6 cellular contexts compared by ENCODE assay signal in genomic region chr10:49922041-49922440, GRCh38. TPM values are rescaled to one million over a fixed set of nuclear protein-coding genes. Genes with fewer than 3 reads are reported as not detected.
A peak's percentile ranks its signal among the peaks of the same experiment; 100 is the strongest.
DNase-seq lines count a peak whose midpoint lies in the region; ATAC-seq and TF ChIP-seq lines count a peak whose summit lies in the region.
"Not testable (repeated sequence)": the region's sequence is repeated elsewhere in the genome, so short reads cannot be mapped to it uniquely, and the experiment has no call there.

No MANE protein-coding gene starts in this region.

- not testable (repeated sequence) for H2AK5ac ChIP-seq in mesendoderm (ENCODE audit: low read length)

- WGBS in HUES64, result 7% methylated on average over 2 of the region's 4 CpGs
- WGBS in endodermal cell (ENCODE audit: insufficient coverage in 1 of 2, insufficient read length in 1 of 2), 2 experiments, result 79% methylated on average over 4 of the region's 4 CpGs; no CpG with 5 or more reads in 1 of the 2 experiments
- no CpG with 5 or more reads among the region's 4 CpGs for WGBS in mesendoderm (ENCODE audit: extremely low coverage, insufficient coverage, low lambda C conversion rate)

- H3K9ac ChIP-seq in HUES64 (ENCODE audit: low read depth, low read length); endodermal cell (ENCODE audit: extremely low read depth, low read length, poor library complexity, severe bottlenecking); mesendoderm (ENCODE audit: low read length): not testable (repeated sequence)

- H3F3A ChIP-seq in GM23338 (replicated peaks; ENCODE audit: low read depth), result not testable (repeated sequence)

- H3K27me3 Mint-ChIP-seq in GM23338 (ENCODE audit: insufficient read depth, low read depth, poor library complexity); WTC11 (ENCODE audit: low read depth); endodermal cell (ENCODE audit: insufficient read depth): not testable (repeated sequence)

- not testable (repeated sequence) for H3K36me3 Mint-ChIP-seq in GM23338 (ENCODE audit: low read depth); WTC11
- H3K36me3 Mint-ChIP-seq in endodermal cell (ENCODE audit: low read depth), result peaks cover 14% of the 10 kb centered on the region

- H3K4me2 ChIP-seq in GM23338, result peak overlapping the region; percentile 11; the same call in 1 of the 2 replicates
- H3K4me2 ChIP-seq in mesendoderm (ENCODE audit: low read length), result not testable (repeated sequence)

- ATAC-seq in GM23338 (peak; percentile 73), WTC11 (peak; percentile 85)

- not testable (repeated sequence) for H4K8ac ChIP-seq in mesendoderm (ENCODE audit: low read depth, low read length)

- not testable (repeated sequence) for H3K56ac ChIP-seq in mesendoderm (ENCODE audit: low read length)

- H2BK120ac ChIP-seq in mesendoderm (ENCODE audit: low read depth, low read length), result not testable (repeated sequence)

- H3K27ac ChIP-seq in GM23338 (ENCODE audit: low read depth) (peak overlapping the region; percentile 80), HUES64 (ENCODE audit: low read depth, low read length) (peak overlapping the region; percentile 37; the same call in 1 of the 2 replicates)
- H3K27ac ChIP-seq in endodermal cell (ENCODE audit: low read depth, low read length); mesendoderm (ENCODE audit: low read depth, low read length): not testable (repeated sequence)

- H3K79me2 ChIP-seq in GM23338 (replicated peaks; ENCODE audit: insufficient read depth); mesendoderm (ENCODE audit: control insufficient read depth, insufficient read depth, low read length): not testable (repeated sequence)

- H3K9me3 Mint-ChIP-seq in GM23338, WTC11, endodermal cell: not testable (repeated sequence)

- CTCF ChIA-PET in WTC11 (lab: Charles Lee), result not testable (repeated sequence)

- peaks cover 17% of the 10 kb centered on the region for H3K4me1 Mint-ChIP-seq in GM23338
- peaks cover 25% of the 10 kb centered on the region for H3K4me1 Mint-ChIP-seq in WTC11
- peaks cover 10% of the 10 kb centered on the region for H3K4me1 Mint-ChIP-seq in endodermal cell

- H2BK5ac ChIP-seq in mesendoderm (ENCODE audit: low read length), result not testable (repeated sequence)

- DNase-seq in GM23338 (ENCODE audit: low spot score), result peak; percentile 54
- not testable (repeated sequence) for DNase-seq in WTC11 (ENCODE audit: low spot score)
- peak; percentile 49 for DNase-seq in endodermal cell
- peak; percentile 5 for DNase-seq in iPS-NIHi11 (ENCODE audit: low spot score)
- peak; percentile 22 for DNase-seq in mesendoderm

- H3K23ac ChIP-seq in mesendoderm (ENCODE audit: low read length), result not testable (repeated sequence)

- not testable (repeated sequence) for H3K4me3 Mint-ChIP-seq in GM23338, endodermal cell
- H3K4me3 Mint-ChIP-seq in WTC11, result peak overlapping the region; percentile 16; the same call in 1 of the 2 replicates

- not testable (repeated sequence) for H4K20me1 ChIP-seq in GM23338 (replicated peaks; ENCODE audit: insufficient read depth)

- H4K5ac ChIP-seq in mesendoderm (ENCODE audit: low read length), result not testable (repeated sequence)

- not testable (repeated sequence) for H2AFZ ChIP-seq in GM23338

- H3K4me1 ChIP-seq in GM23338 (ENCODE audit: insufficient read depth), result peaks cover 21% of the 10 kb centered on the region
- not testable (repeated sequence) for H3K4me1 ChIP-seq in HUES64 (ENCODE audit: insufficient read depth, low read length); endodermal cell (ENCODE audit: control insufficient read depth, insufficient read depth, low read length); mesendoderm (ENCODE audit: control insufficient read depth, low read depth, low read length)

- POLR2A ChIA-PET in WTC11 (lab: Charles Lee), result not testable (repeated sequence)

- H3K4ac ChIP-seq in mesendoderm (ENCODE audit: low read depth, low read length), result not testable (repeated sequence)

- not testable (repeated sequence) for H3K9me2 ChIP-seq in GM23338 (ENCODE audit: insufficient read depth)

- not testable (repeated sequence) for H3K4me3 ChIP-seq in GM23338; HUES64 (ENCODE audit: low read length); endodermal cell (ENCODE audit: low read length); mesendoderm (ENCODE audit: low read length)

- H3K9me3 ChIP-seq in HUES64 (ENCODE audit: insufficient read depth, low read depth, low read length); endodermal cell (ENCODE audit: control insufficient read depth, low read length): not testable (repeated sequence)

- not testable (repeated sequence) for H3K27ac Mint-ChIP-seq in GM23338, endodermal cell
- H3K27ac Mint-ChIP-seq in WTC11, result peak overlapping the region; percentile 87

- not testable (repeated sequence) for H3K18ac ChIP-seq in mesendoderm (ENCODE audit: low read length)

- TF ChIP-seq CTCF in GM23338 (conservative IDR thresholded peaks at IDR 0.05; ENCODE audit: low read depth in 2 of 2); WTC11 (IDR thresholded peaks at IDR 0.05); endodermal cell (conservative IDR thresholded peaks at IDR 0.05): not testable (repeated sequence)

- not testable (repeated sequence) for H3K79me1 ChIP-seq in mesendoderm (ENCODE audit: low read length)

- not testable (repeated sequence) for H3K27me3 ChIP-seq in GM23338 (ENCODE audit: insufficient read depth); HUES64 (ENCODE audit: insufficient read depth, low read length); endodermal cell (ENCODE audit: control insufficient read depth, insufficient read depth, low read length, poor library complexity, severe bottlenecking); mesendoderm (ENCODE audit: insufficient read depth, low read length, poor library complexity)

- not testable (repeated sequence) for H3K36me3 ChIP-seq in GM23338 (ENCODE audit: insufficient read depth); mesendoderm (ENCODE audit: control insufficient read depth, insufficient read depth, low read length)
- peaks cover 10% of the 10 kb centered on the region; the same call in 1 of the 2 replicates for H3K36me3 ChIP-seq in HUES64 (ENCODE audit: insufficient read depth, low read length)
- peaks cover 23% of the 10 kb centered on the region for H3K36me3 ChIP-seq in endodermal cell (ENCODE audit: control insufficient read depth, insufficient read depth, low read length)

- H2BK15ac ChIP-seq in mesendoderm (replicated peaks; ENCODE audit: low read depth), result not testable (repeated sequence)

RNA-seq across cellular contexts. Expression of gene PARG, which starts 19.8 kb away (rescaled TPM):
- total RNA-seq in GM23338 (2014; rRNA removed; shearing (Covaris generic)), result 51.4 and 63.8 TPM in 2 replicates
- polyA plus RNA-seq in GM23338 (2016; fragmentation: Nextera tagmentation; extraction: Ambion mirVana), result 16.0 and 19.1 TPM in 2 replicates
- 27.3 TPM for polyA plus RNA-seq in HUES64 (2013, experiment 1 of 2)
- polyA plus RNA-seq in HUES64 (2013, experiment 2 of 2), result 28.3 TPM
- total RNA-seq in WTC11 (2021), result 51.9 to 57.1 TPM (median 55.1 TPM) in 3 replicates
- total RNA-seq in endodermal cell, result 10 to 100 TPM; 66.3 to 67.4 TPM
- 29.3 TPM for polyA plus RNA-seq in endodermal cell (2013, experiment 1 of 2)
- polyA plus RNA-seq in endodermal cell (2013, experiment 2 of 2), result 28.3 TPM
- polyA plus RNA-seq in mesendoderm (2013, experiment 1 of 2), result 20.8 TPM
- 20.8 TPM for polyA plus RNA-seq in mesendoderm (2013, experiment 2 of 2)

RNA-seq across cellular contexts. Expression of gene TIMM23B, which starts 19.8 kb away (rescaled TPM):
- 17.3 and 18.9 TPM in 2 replicates for total RNA-seq in GM23338 (2014; rRNA removed; shearing (Covaris generic))
- polyA plus RNA-seq in GM23338 (2016; fragmentation: Nextera tagmentation; extraction: Ambion mirVana), result 13.1 and 14.6 TPM in 2 replicates
- 10.0 TPM for polyA plus RNA-seq in HUES64 (2013, experiment 1 of 2)
- polyA plus RNA-seq in HUES64 (2013, experiment 2 of 2), result 10.3 TPM
- total RNA-seq in WTC11 (2021) (18.4 to 19.9 TPM (median 18.7 TPM) in 3 replicates), endodermal cell (10 to 100 TPM; 18.0 to 22.3 TPM)
- 13.9 TPM for polyA plus RNA-seq in endodermal cell (2013, experiment 1 of 2)
- 13.9 TPM for polyA plus RNA-seq in endodermal cell (2013, experiment 2 of 2)
- 12.6 TPM for polyA plus RNA-seq in mesendoderm (2013, experiment 1 of 2)
- 11.9 TPM for polyA plus RNA-seq in mesendoderm (2013, experiment 2 of 2)
